Comparison of ENCODE assay signal across 8 cellular contexts in the genomic region with DNA sequence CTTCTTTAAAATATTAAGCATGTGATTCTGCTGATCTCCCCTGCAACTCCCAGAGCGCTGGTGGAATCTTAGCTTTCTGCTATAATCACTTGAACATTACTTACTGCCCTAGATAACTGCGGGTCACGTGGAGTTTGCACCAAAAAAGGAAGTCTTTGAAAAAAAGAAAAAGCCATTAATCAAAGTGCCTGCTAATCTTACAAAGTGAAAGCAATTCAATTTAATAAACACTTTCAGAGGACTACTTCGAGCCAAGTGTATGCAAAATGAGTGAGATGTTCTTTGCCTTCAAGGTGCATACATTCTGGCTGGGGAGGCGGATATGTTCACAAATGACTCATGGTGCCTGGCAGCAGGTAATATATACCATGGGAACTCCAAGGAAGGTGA.
DNase-seq lines count a peak whose midpoint lies in the region; ATAC-seq, FAIRE-seq and TF ChIP-seq lines count a peak whose summit lies in the region.

No MANE protein-coding gene starts in this region.

- no peak for FAIRE-seq in RCC 7860 (lab: Jason Lieb, UNC)

- H3K27me3 Mint-ChIP-seq in activated CD4-positive, alpha-beta memory T cell treated with anti-CD3 and anti-CD28 coated beads for 36 hours, result peaks cover 14% of the 10 kb centered on the region
- peaks cover 33% of the 10 kb centered on the region for H3K27me3 Mint-ChIP-seq in stimulated activated memory B cell treated with anti-CD40 and anti-IgM and Interleukin-4, amounts not matched to agents 10 μg/mL and 1 μg/mL and 100 μg/mL, for 72 hours

- H3K27ac ChIP-seq in left ventricle myocardium inferior (replicated peaks), result peak overlapping the region; percentile 51
- H3K27ac ChIP-seq in RWPE1, result no peak overlapping the region

- peaks cover 33% of the 10 kb centered on the region for H3K4me1 ChIP-seq in left ventricle myocardium inferior

- no peaks in the 10 kb centered on the region for H3K27me3 ChIP-seq in left ventricle myocardium inferior (ENCODE audit: low read depth)

- ATAC-seq in HG02759 (IDR thresholded peaks at IDR 0.05; ENCODE audit: unreplicated experiment) (peak; percentile 26), HG03095 (IDR thresholded peaks at IDR 0.05; ENCODE audit: unreplicated experiment) (no peak)
- ATAC-seq in stimulated activated memory B cell treated with anti-CD40 and anti-IgM and Interleukin-4, amounts not matched to agents 10 μg/mL and 1 μg/mL and 100 μg/mL, for 72 hours, result peak; percentile 29

- no peak for DNase-seq in activated CD4-positive, alpha-beta memory T cell treated with anti-CD3 and anti-CD28 coated beads for 36 hours
- DNase-seq in left ventricle myocardium inferior, result no peak
- DNase-seq in Ammon's horn (ENCODE audit: low spot score), result no peak
- no peak for DNase-seq in RWPE1 (ENCODE audit: low spot score)
- DNase-seq in RCC 7860 (ENCODE audit: low spot score), result no peak

- TF ChIP-seq CTCF in left ventricle myocardium inferior (IDR thresholded peaks at IDR 0.05; ENCODE audit: borderline replicate concordance), result no peak
- TF ChIP-seq CTCF in RWPE1 (conservative IDR thresholded peaks at IDR 0.05; ENCODE audit: low read depth), result no peak

- CTCF ChIA-PET in activated CD4-positive, alpha-beta memory T cell treated with anti-CD3 and anti-CD28 coated beads for 36 hours (lab: Charles Lee), result no interaction called here
- CTCF ChIA-PET in RWPE1 (lab: Yijun Ruan, JAX), result no interaction called here

- H3K4me1 Mint-ChIP-seq in activated CD4-positive, alpha-beta memory T cell treated with anti-CD3 and anti-CD28 coated beads for 36 hours (ENCODE audit: low read depth), result peaks cover 13% of the 10 kb centered on the region
- H3K4me1 Mint-ChIP-seq in stimulated activated memory B cell treated with anti-CD40 and anti-IgM and Interleukin-4, amounts not matched to agents 10 μg/mL and 1 μg/mL and 100 μg/mL, for 72 hours, result peaks cover 28% of the 10 kb centered on the region

- no peaks in the 10 kb centered on the region for H3K36me3 ChIP-seq in left ventricle myocardium inferior

- POLR2A ChIA-PET in activated CD4-positive, alpha-beta memory T cell treated with anti-CD3 and anti-CD28 coated beads for 36 hours (lab: Charles Lee), result interaction anchor here (0.7 kb wide), 1 partner anchor 220 kb away, joined by 3 read pairs; no protein-coding TSS in a partner anchor
- POLR2A ChIA-PET in RWPE1 (lab: Yijun Ruan, JAX; ENCODE audit: low non-redundant PET), result no interaction called here

- no peaks in the 10 kb centered on the region for H3K9me3 Mint-ChIP-seq in activated CD4-positive, alpha-beta memory T cell treated with anti-CD3 and anti-CD28 coated beads for 36 hours
- H3K9me3 Mint-ChIP-seq in stimulated activated memory B cell treated with anti-CD40 and anti-IgM and Interleukin-4, amounts not matched to agents 10 μg/mL and 1 μg/mL and 100 μg/mL, for 72 hours, result no peaks in the 10 kb centered on the region

- no peaks in the 10 kb centered on the region for H3K36me3 Mint-ChIP-seq in activated CD4-positive, alpha-beta memory T cell treated with anti-CD3 and anti-CD28 coated beads for 36 hours
- H3K36me3 Mint-ChIP-seq in stimulated activated memory B cell treated with anti-CD40 and anti-IgM and Interleukin-4, amounts not matched to agents 10 μg/mL and 1 μg/mL and 100 μg/mL, for 72 hours, result no peaks in the 10 kb centered on the region

- intact Hi-C loops in activated CD4-positive, alpha-beta memory T cell treated with anti-CD3 and anti-CD28 coated beads for 36 hours (cut with micrococcal nuclease), result loop anchor here (10.0 kb wide), 2 partner anchors 141 to 271 kb away; no protein-coding TSS in a partner anchor
- intact Hi-C loops in left ventricle myocardium inferior (cut with micrococcal nuclease), result no loop called here

- peaks cover 4% of the 10 kb centered on the region for H3K9me3 ChIP-seq in left ventricle myocardium inferior (replicated peaks)

- peak overlapping the region; percentile 67 for H3K4me3 ChIP-seq in left ventricle myocardium inferior

- peak overlapping the region; percentile 79 for H3K4me3 Mint-ChIP-seq in activated CD4-positive, alpha-beta memory T cell treated with anti-CD3 and anti-CD28 coated beads for 36 hours
- peak overlapping the region; percentile 80 for H3K4me3 Mint-ChIP-seq in stimulated activated memory B cell treated with anti-CD40 and anti-IgM and Interleukin-4, amounts not matched to agents 10 μg/mL and 1 μg/mL and 100 μg/mL, for 72 hours

- H3K27ac Mint-ChIP-seq in activated CD4-positive, alpha-beta memory T cell treated with anti-CD3 and anti-CD28 coated beads for 36 hours, result no peak overlapping the region
- peak overlapping the region; percentile 54 for H3K27ac Mint-ChIP-seq in stimulated activated memory B cell treated with anti-CD40 and anti-IgM and Interleukin-4, amounts not matched to agents 10 μg/mL and 1 μg/mL and 100 μg/mL, for 72 hours
